ENCODE assay signal across 11 cellular contexts in genomic region chr14:104075530-104076151, GRCh38. TPM values are rescaled to one million over a fixed set of nuclear protein-coding genes. Genes with fewer than 3 reads are reported as not detected.
DNase-seq lines count a peak whose midpoint lies in the region; ATAC-seq and TF ChIP-seq lines count a peak whose summit lies in the region.
"Had no signal": no experiment of that assay in that cellular context is flagged by ENCODE, and none has a peak within 500 bp of the region (broad histone marks: within the 10 kb centered on the region; RNA-seq: fewer than 3 reads in every experiment).

No MANE protein-coding gene starts in this region.

- no peaks in the 10 kb centered on the region for H3K79me2 ChIP-seq in hepatocyte

- H3K9me2 ChIP-seq in hepatocyte (replicated peaks; ENCODE audit: insufficient read depth) = no peaks in the 10 kb centered on the region

- DNase-seq in BE2C (peak; percentile 31), GM10266 (ENCODE audit: extremely low spot score) (no peak), RWPE1 (ENCODE audit: low spot score) (no peak), hepatocyte (ENCODE audit: low spot score) (peak; percentile 41), ecto neural progenitor cell (ENCODE audit: low spot score) (no peak), cortex of kidney (lab: John Stamatoyannopoulos, UW) (no peak)
- DNase-seq in activated effector memory CD4-positive, alpha-beta T cell treated with anti-CD3 and anti-CD28 coated beads, Interleukin-2, amount 50 U/mL, for 16 hours = no peak
- DNase-seq: activated CD8-positive, alpha-beta memory T cell treated with anti-CD3 and anti-CD28 coated beads for 24 hours; stimulated activated CD8-positive, alpha-beta memory T cell treated with anti-CD3 and anti-CD28 coated beads, Interleukin-4, amount 100 ng/mL, for 48 hours had no signal

- POLR2A ChIA-PET in RWPE1 (lab: Yijun Ruan, JAX; ENCODE audit: low non-redundant PET) = no interaction called here

- TF ChIP-seq CTCF in BE2C (IDR thresholded peaks at IDR 0.05; ENCODE audit: low read depth, low read length) (peak; percentile 77), GM10266 (IDR thresholded peaks at IDR 0.05; ENCODE audit: control insufficient read depth, insufficient read depth, low read depth, missing control alignments) (peak; percentile 36), RWPE1 (conservative IDR thresholded peaks at IDR 0.05; ENCODE audit: low read depth) (peak; percentile 61), hepatocyte (IDR thresholded peaks at IDR 0.05; ENCODE audit: poor library complexity) (peak; percentile 60)

- H3K4me3 ChIP-seq in BE2C (ENCODE audit: low read depth, low read length) (no peak overlapping the region), hepatocyte (no peak overlapping the region)

- WGBS in hepatocyte (ENCODE audit: low lambda C conversion rate, missing lambda C conversion rate) = 25% methylated on average over 6 of the region's 6 CpGs

- no peak overlapping the region for H3K27ac ChIP-seq in RWPE1
- no peak overlapping the region for H3K27ac ChIP-seq in hepatocyte

- no peak overlapping the region for H2AFZ ChIP-seq in hepatocyte

- ATAC-seq in GM21367 (IDR thresholded peaks at IDR 0.05; ENCODE audit: unreplicated experiment) = no peak

- no peaks in the 10 kb centered on the region for H4K20me1 ChIP-seq in hepatocyte (ENCODE audit: insufficient read depth, poor library complexity, severe bottlenecking)

- H3K27me3 ChIP-seq in BE2C (no peaks in the 10 kb centered on the region), hepatocyte (no peaks in the 10 kb centered on the region)

- no peaks in the 10 kb centered on the region for H3K36me3 ChIP-seq in BE2C
- no peaks in the 10 kb centered on the region for H3K36me3 ChIP-seq in hepatocyte (replicated peaks; ENCODE audit: insufficient read depth, low read depth)

- no peak overlapping the region for H3K4me2 ChIP-seq in hepatocyte

- H3K9me3 ChIP-seq in BE2C (peaks cover 4% of the 10 kb centered on the region), hepatocyte (ENCODE audit: low read depth) (no peaks in the 10 kb centered on the region)

- H3K4me1 ChIP-seq in BE2C = no peaks in the 10 kb centered on the region
- H3K4me1 ChIP-seq in hepatocyte (ENCODE audit: insufficient read depth) = no peaks in the 10 kb centered on the region

- CTCF ChIA-PET in RWPE1 (lab: Yijun Ruan, JAX) = interaction anchor here (0.6 to 1.1 kb wide), 6 partner anchors 14 to 511 kb away, joined by 3 to 5 read pairs (median 4); a partner anchor contains a TSS

RNA-seq across cellular contexts. Expression of gene ASPG, which starts 9.9 kb away (rescaled TPM):
- polyA plus RNA-seq in BE2C (2012; ENCODE audit: insufficient read depth, insufficient read length, low read depth) = not detected
- 4.9 and 5.9 TPM in 2 replicates for total RNA-seq in hepatocyte
- polyA plus RNA-seq in hepatocyte = 14.7 and 20.3 TPM in 2 replicates
- total RNA-seq: pulmonary artery endothelial cell had no signal

Comparison
In these comparisons a context has a peak if more than half of its experiments do, and no peak if none do; other contexts are left out.
1. DNase-seq: peak in BE2C (single experiment) and hepatocyte (single experiment); none in GM10266 (single experiment), RWPE1 (single experiment), activated effector memory CD4-positive, alpha-beta T cell treated with anti-CD3 and anti-CD28 coated beads, Interleukin-2, amount 50 U/mL, for 16 hours (single experiment), ecto neural progenitor cell (single experiment) and cortex of kidney (single experiment).
2. Peak in every context shown above with its lines, with median percentiles within 50 percentile points of each other: CTCF ChIP-seq.